21 cellular contexts compared by ENCODE assay signal in the genomic region with DNA sequence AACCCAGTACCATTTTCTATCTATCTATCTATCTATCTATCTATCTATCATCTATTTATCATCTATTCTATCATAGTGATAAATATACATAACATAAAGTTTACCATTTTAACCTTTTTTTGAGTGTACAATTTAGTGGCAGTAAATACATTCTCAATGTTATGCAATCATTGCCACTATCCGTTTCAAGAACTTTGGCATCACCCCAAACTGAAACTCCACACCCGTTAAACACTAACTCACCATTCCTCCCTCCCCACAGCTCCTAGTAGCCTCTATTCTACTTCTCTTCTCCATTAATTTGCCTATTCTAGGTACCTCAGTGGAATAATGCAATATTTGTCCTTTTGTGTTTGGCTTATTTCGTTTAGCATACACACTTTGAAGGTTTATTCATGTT.
DNase-seq lines count a peak whose midpoint lies in the region; ATAC-seq and TF ChIP-seq lines count a peak whose summit lies in the region.
"Had no signal": no experiment of that assay in that cellular context is flagged by ENCODE, and none has a peak within 500 bp of the region (broad histone marks: within the 10 kb centered on the region; RNA-seq: fewer than 3 reads in every experiment).

No MANE protein-coding gene starts in this region.

- no peak overlapping the region for H3K4me3 ChIP-seq in CD8-positive, alpha-beta T cell (ENCODE audit: low read depth, low read length)
- H3K4me3 ChIP-seq: right atrium auricular region, tibial nerve had no signal

- no peaks in the 10 kb centered on the region for H3K36me3 ChIP-seq in CD8-positive, alpha-beta T cell (ENCODE audit: insufficient read depth, low read length)
- H3K36me3 ChIP-seq: right atrium auricular region, tibial nerve had no signal

- peaks cover 4% of the 10 kb centered on the region for H3K27me3 Mint-ChIP-seq in CD8-positive, alpha-beta T cell (ENCODE audit: low read depth)
- H3K27me3 Mint-ChIP-seq: dendritic cell treated with granulocyte-macrophage colony-stimulating factor and Interleukin-4, amounts not matched to agents 40 ng/mL and 50 ng/mL, for 4 days had no signal

- no peak overlapping the region for H3K27ac ChIP-seq in CD8-positive, alpha-beta T cell (ENCODE audit: low read depth, low read length)
- H3K27ac ChIP-seq: right atrium auricular region, tibial nerve had no signal

- no peak for ATAC-seq in HG03460 (IDR thresholded peaks at IDR 0.05; ENCODE audit: unreplicated experiment)
- ATAC-seq in HG03196 (IDR thresholded peaks at IDR 0.05; ENCODE audit: unreplicated experiment), result no peak
- no peak for ATAC-seq in CD8-positive, alpha-beta T cell
- ATAC-seq: activated naive CD8-positive, alpha-beta T cell treated with anti-CD3 and anti-CD28 coated beads, Interleukin-2, amount 50 U/mL, for 24 hours; esophagus mucosa; natural killer cell treated with Interleukin-12 subunit alpha and Interleukin-12 subunit beta and Interleukin-15 and Interleukin-18, amount 100 ng/mL, for 72 hours had no signal

- no peaks in the 10 kb centered on the region for H3K36me3 Mint-ChIP-seq in CD8-positive, alpha-beta T cell
- H3K36me3 Mint-ChIP-seq: CD8-positive, alpha-beta memory T cell; natural killer cell treated with Interleukin-12 subunit alpha and Interleukin-12 subunit beta and Interleukin-15 and Interleukin-18, amount 100 ng/mL, for 72 hours had no signal

- no peaks in the 10 kb centered on the region for H3K9me3 ChIP-seq in CD8-positive, alpha-beta T cell (ENCODE audit: low read length)
- H3K9me3 ChIP-seq: right atrium auricular region, tibial nerve had no signal

- H3K27ac Mint-ChIP-seq in CD8-positive, alpha-beta T cell, result no peak overlapping the region
- H3K27ac Mint-ChIP-seq: activated CD4-positive, alpha-beta T cell treated with anti-CD3 and anti-CD28 coated beads, Interleukin-2, amount 10 ng/mL, durations not matched to agents 7 days and 5 days; activated naive CD8-positive, alpha-beta T cell treated with anti-CD3 and anti-CD28 coated beads, Interleukin-2, amount 50 U/mL, for 24 hours; CD8-positive, alpha-beta memory T cell; dendritic cell treated with granulocyte-macrophage colony-stimulating factor and Interleukin-4, amounts not matched to agents 40 ng/mL and 50 ng/mL, for 4 days; natural killer cell treated with Interleukin-12 subunit alpha and Interleukin-12 subunit beta and Interleukin-15 and Interleukin-18, amount 100 ng/mL, for 72 hours; T-helper 2 cell treated with Interferon-gamma antibody and Interleukin-4, amounts not matched to agents 5 μg/mL and 100 μg/mL, for 36 hours had no signal

- CTCF ChIA-PET in CD8-positive, alpha-beta T cell (lab: Charles Lee), result no interaction called here

- H3K9me3 Mint-ChIP-seq in CD8-positive, alpha-beta T cell, result no peaks in the 10 kb centered on the region
- H3K9me3 Mint-ChIP-seq: activated CD4-positive, alpha-beta T cell treated with anti-CD3 and anti-CD28 coated beads, Interleukin-2, amount 10 ng/mL, durations not matched to agents 7 days and 5 days; activated naive CD8-positive, alpha-beta T cell treated with anti-CD3 and anti-CD28 coated beads, Interleukin-2, amount 50 U/mL, for 24 hours; CD8-positive, alpha-beta memory T cell; dendritic cell treated with granulocyte-macrophage colony-stimulating factor and Interleukin-4, amounts not matched to agents 40 ng/mL and 50 ng/mL, for 4 days; natural killer cell treated with Interleukin-12 subunit alpha and Interleukin-12 subunit beta and Interleukin-15 and Interleukin-18, amount 100 ng/mL, for 72 hours; T-helper 2 cell treated with Interferon-gamma antibody and Interleukin-4, amounts not matched to agents 5 μg/mL and 100 μg/mL, for 36 hours had no signal

- DNase-seq in GM04504 (ENCODE audit: low read depth) (peak; percentile 52), NCI-H2029 (lab: John Stamatoyannopoulos, UW) (peak; percentile 43), astrocyte of the hippocampus (ENCODE audit: low read depth, low spot score) (peak; percentile 37), kidney tubule cell (ENCODE audit: low spot score) (peak; percentile 12)
- no peak for DNase-seq in CD8-positive, alpha-beta T cell
- DNase-seq: activated CD4-positive, alpha-beta T cell treated with anti-CD3 and anti-CD28 coated beads, Interleukin-2, amount 10 ng/mL, durations not matched to agents 7 days and 5 days; activated naive CD8-positive, alpha-beta T cell treated with anti-CD3 and anti-CD28 coated beads, Interleukin-2, amount 50 U/mL, for 24 hours; activated T-cell treated with anti-CD3 and anti-CD28 coated beads, Interleukin-2, amount 50 U/mL, for 1 hour; CD8-positive, alpha-beta memory T cell; NCI-H1105 treated with DMSO at 0.1 percent for 48 hours; NCI-H69; Right ventricle myocardium superior; stimulated activated CD8-positive, alpha-beta memory T cell treated with anti-CD3 and anti-CD28 coated beads, Interleukin-4, amount 100 ng/mL, for 48 hours had no signal

- H3K4me3 Mint-ChIP-seq in CD8-positive, alpha-beta T cell, result no peak overlapping the region
- H3K4me3 Mint-ChIP-seq: activated CD4-positive, alpha-beta T cell treated with anti-CD3 and anti-CD28 coated beads, Interleukin-2, amount 10 ng/mL, durations not matched to agents 7 days and 5 days; activated naive CD8-positive, alpha-beta T cell treated with anti-CD3 and anti-CD28 coated beads, Interleukin-2, amount 50 U/mL, for 24 hours; CD8-positive, alpha-beta memory T cell; dendritic cell treated with granulocyte-macrophage colony-stimulating factor and Interleukin-4, amounts not matched to agents 40 ng/mL and 50 ng/mL, for 4 days; natural killer cell treated with Interleukin-12 subunit alpha and Interleukin-12 subunit beta and Interleukin-15 and Interleukin-18, amount 100 ng/mL, for 72 hours; T-helper 2 cell treated with Interferon-gamma antibody and Interleukin-4, amounts not matched to agents 5 μg/mL and 100 μg/mL, for 36 hours had no signal

- intact Hi-C loops in CD8-positive, alpha-beta T cell (cut with DNase I, micrococcal nuclease), result no loop called here

- no peaks in the 10 kb centered on the region for H3K4me1 ChIP-seq in CD8-positive, alpha-beta T cell (ENCODE audit: insufficient read depth, low read length)
- H3K4me1 ChIP-seq: right atrium auricular region, tibial nerve had no signal

- no peaks in the 10 kb centered on the region for H3K27me3 ChIP-seq in CD8-positive, alpha-beta T cell (ENCODE audit: insufficient read depth, low read length)
- H3K27me3 ChIP-seq: right atrium auricular region, tibial nerve had no signal

- no peaks in the 10 kb centered on the region for H3K4me1 Mint-ChIP-seq in CD8-positive, alpha-beta T cell (ENCODE audit: low read depth)
- H3K4me1 Mint-ChIP-seq: activated CD4-positive, alpha-beta T cell treated with anti-CD3 and anti-CD28 coated beads, Interleukin-2, amount 10 ng/mL, durations not matched to agents 7 days and 5 days; activated naive CD8-positive, alpha-beta T cell treated with anti-CD3 and anti-CD28 coated beads, Interleukin-2, amount 50 U/mL, for 24 hours; CD8-positive, alpha-beta memory T cell had no signal

- no peak for TF ChIP-seq CTCF in CD8-positive, alpha-beta T cell (IDR thresholded peaks at IDR 0.05)

- POLR2A ChIA-PET in CD8-positive, alpha-beta T cell (lab: Charles Lee), result no interaction called here

Comparison
In these comparisons a context has a peak if more than half of its experiments do, and no peak if none do; other contexts are left out.
1. DNase-seq: peak in GM04504 (single experiment), NCI-H2029 (single experiment), astrocyte of the hippocampus (single experiment) and kidney tubule cell (single experiment); none in CD8-positive, alpha-beta T cell (0 of 7).